22 cellular contexts compared by ENCODE assay signal in the genomic region with DNA sequence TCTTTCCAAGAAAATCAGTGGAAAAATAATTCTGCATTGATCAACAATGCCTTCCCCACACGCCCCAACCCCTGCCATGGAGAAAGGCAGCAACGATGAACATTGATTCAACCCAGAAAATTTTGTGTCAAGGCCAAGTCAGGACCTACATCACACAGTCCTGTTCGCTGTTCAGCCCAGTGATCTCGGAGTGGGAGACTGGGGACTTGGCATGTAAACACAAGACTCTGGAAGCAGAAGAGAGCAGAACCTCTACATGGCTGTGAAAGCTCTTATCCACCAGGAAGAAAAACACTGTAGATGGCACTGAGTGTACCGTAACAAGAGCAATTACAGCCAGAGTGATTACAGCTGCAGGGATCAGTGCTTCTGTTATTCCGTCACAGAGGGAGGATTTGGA.
A peak's percentile ranks its signal among the peaks of the same experiment; 100 is the strongest.
DNase-seq lines count a peak whose midpoint lies in the region; ATAC-seq and TF ChIP-seq lines count a peak whose summit lies in the region.
"Had no signal": no experiment of that assay in that cellular context is flagged by ENCODE, and none has a peak within 500 bp of the region (broad histone marks: within the 10 kb centered on the region; RNA-seq: fewer than 3 reads in every experiment).

No MANE protein-coding gene starts in this region.

- H2BK120ac ChIP-seq in mesenchymal stem cell (ENCODE audit: low read depth, low read length): no peak overlapping the region

- H3K36me3 ChIP-seq in mesenchymal stem cell (ENCODE audit: control insufficient read depth in 1 of 2, insufficient read depth in 2 of 2, low read depth in 1 of 2, low read length in 2 of 2): no peaks in the 10 kb centered on the region

- H3K79me1 ChIP-seq in mesenchymal stem cell (replicated peaks; ENCODE audit: low read length, poor library complexity, severe bottlenecking): no peaks in the 10 kb centered on the region

- DNase-seq in LNCaP clone FGC (ENCODE audit: low read depth) (peak; percentile 10), NCI-H69 (lab: John Stamatoyannopoulos, UW) (peak; percentile 60), mesenchymal stem cell (no peak), C1 segment of cervical spinal cord (lab: John Stamatoyannopoulos, UW) (no peak)
- no peak for DNase-seq in activated effector memory CD4-positive, alpha-beta T cell treated with Interleukin-2 at 50 U/mL for 16 hours
- no peak for DNase-seq in CD4-positive, alpha-beta T cell
- DNase-seq: CD4-positive, CD25-positive, alpha-beta regulatory T cell; DMS153; GDM1; GM23248; Kasumi-1; MM.1S; NCI-H1105; NCI-H2081 treated with DMSO at 0.1 percent for 48 hours; NCI-H2227 treated with DMSO at 0.1 percent for 48 hours; NCI-H526; PC-3; RPMI8226; SHP77 treated with DMSO at 0.1 percent for 48 hours; SK-N-SH; T-cell had no signal

- peaks cover 4% of the 10 kb centered on the region for H3K4me1 ChIP-seq in mesenchymal stem cell (ENCODE audit: control insufficient read depth, insufficient read depth, low read depth, low read length)

- no peak for TF ChIP-seq CTCF in C4-2B (conservative IDR thresholded peaks at IDR 0.05)
- no peak for TF ChIP-seq CTCF in LNCaP clone FGC (IDR thresholded peaks at IDR 0.05; ENCODE audit: control insufficient read depth, extremely low read depth, insufficient read depth)
- TF ChIP-seq CTCF in CD4-positive, alpha-beta T cell (IDR thresholded peaks at IDR 0.05): no peak

- H3K9me3 ChIP-seq in mesenchymal stem cell (ENCODE audit: control insufficient read depth, low read length): no peaks in the 10 kb centered on the region
- H3K9me3 ChIP-seq in CD4-positive, alpha-beta T cell (ENCODE audit: control insufficient read depth, low read length): no peaks in the 10 kb centered on the region
- H3K9me3 ChIP-seq: SK-N-SH had no signal

- H3K9ac ChIP-seq in mesenchymal stem cell (ENCODE audit: low read length): no peak overlapping the region
- H3K9ac ChIP-seq: GM23248, SK-N-SH had no signal

- no peaks in the 10 kb centered on the region for H3K27me3 ChIP-seq in mesenchymal stem cell (ENCODE audit: control insufficient read depth in 1 of 2, insufficient read depth in 1 of 2, low read length in 2 of 2)
- no peaks in the 10 kb centered on the region for H3K27me3 ChIP-seq in CD4-positive, alpha-beta T cell (ENCODE audit: control insufficient read depth, insufficient read depth, low read length)

- no peak overlapping the region for H3K14ac ChIP-seq in mesenchymal stem cell (ENCODE audit: low read length in 2 of 2)

- H3K9me3 Mint-ChIP-seq in CD4-positive, alpha-beta T cell: no peaks in the 10 kb centered on the region

- H2BK12ac ChIP-seq in mesenchymal stem cell (ENCODE audit: low read length in 2 of 2): no peak overlapping the region

- H2BK5ac ChIP-seq in mesenchymal stem cell (ENCODE audit: low read depth, low read length, poor library complexity, severe bottlenecking): no peak overlapping the region

- intact Hi-C loops in CD4-positive, alpha-beta T cell (cut with DNase I, micrococcal nuclease): no loop called here

- no peak overlapping the region for H3K27ac Mint-ChIP-seq in CD4-positive, alpha-beta T cell
- H3K27ac Mint-ChIP-seq: CD4-positive, CD25-positive, alpha-beta regulatory T cell; T-cell had no signal

- no peak overlapping the region for H3K4me3 Mint-ChIP-seq in CD4-positive, alpha-beta T cell
- H3K4me3 Mint-ChIP-seq: CD4-positive, CD25-positive, alpha-beta regulatory T cell; T-cell had no signal

- no peaks in the 10 kb centered on the region for H3K36me3 Mint-ChIP-seq in CD4-positive, alpha-beta T cell (ENCODE audit: low read depth)
- H3K36me3 Mint-ChIP-seq: CD4-positive, CD25-positive, alpha-beta regulatory T cell; T-cell had no signal

- H3K27ac ChIP-seq in C4-2B (peak overlapping the region; percentile 50; the same call in 1 of the 2 replicates), mesenchymal stem cell (ENCODE audit: low read length, poor library complexity, severe bottlenecking) (no peak overlapping the region)
- no peak overlapping the region for H3K27ac ChIP-seq in CD4-positive, alpha-beta T cell (ENCODE audit: low read depth, low read length)
- H3K27ac ChIP-seq: GM23248 had no signal

- no peak overlapping the region for H2AK5ac ChIP-seq in mesenchymal stem cell (ENCODE audit: low read length, severe bottlenecking)

- H3K23ac ChIP-seq in mesenchymal stem cell (ENCODE audit: low read length in 2 of 2): no peak overlapping the region

- H3K4me3 ChIP-seq in LNCaP clone FGC (ENCODE audit: low read depth, low read length): no peak overlapping the region
- H3K4me3 ChIP-seq in mesenchymal stem cell (ENCODE audit: insufficient read depth in 1 of 2, low read depth in 1 of 2, low read length in 2 of 2): no peak overlapping the region
- H3K4me3 ChIP-seq: GM23248 had no signal

- H2BK15ac ChIP-seq in mesenchymal stem cell (ENCODE audit: low read depth, poor library complexity, severe bottlenecking): no peak overlapping the region

- no peaks in the 10 kb centered on the region for H3K27me3 Mint-ChIP-seq in CD4-positive, alpha-beta T cell
- H3K27me3 Mint-ChIP-seq: CD4-positive, CD25-positive, alpha-beta regulatory T cell; T-cell had no signal

- WGBS in mesenchymal stem cell: 69% methylated on average over 6 of the region's 6 CpGs

- POLR2A ChIA-PET in CD4-positive, alpha-beta T cell (lab: Charles Lee): no interaction called here

- no peak overlapping the region for H4K91ac ChIP-seq in mesenchymal stem cell (ENCODE audit: low read length)

- H4K8ac ChIP-seq in mesenchymal stem cell (ENCODE audit: low read length): no peak overlapping the region

- CTCF ChIA-PET in CD4-positive, alpha-beta T cell (lab: Charles Lee): no interaction called here

- H2AFZ ChIP-seq in mesenchymal stem cell (ENCODE audit: low read depth, low read length): peak overlapping the region; percentile 10
- H2AFZ ChIP-seq: GM23248 had no signal

- no peaks in the 10 kb centered on the region for H3K4me1 Mint-ChIP-seq in CD4-positive, alpha-beta T cell (ENCODE audit: low read depth)
- H3K4me1 Mint-ChIP-seq: CD4-positive, CD25-positive, alpha-beta regulatory T cell; T-cell had no signal

- H3K4me2 ChIP-seq in mesenchymal stem cell (ENCODE audit: low read length, poor library complexity, severe bottlenecking): no peak overlapping the region
- H3K4me2 ChIP-seq: SK-N-SH had no signal

- H3K4ac ChIP-seq in mesenchymal stem cell (ENCODE audit: low read depth in 1 of 2, low read length in 2 of 2): no peak overlapping the region

- H3K18ac ChIP-seq in mesenchymal stem cell (ENCODE audit: low read depth in 1 of 2, low read length in 2 of 2): no peak overlapping the region

- ATAC-seq in CD4-positive, alpha-beta T cell (ENCODE audit: poor library complexity): no peak
- ATAC-seq: PC-3, T-cell had no signal

Comparison
In these comparisons a context has a peak if more than half of its experiments do, and no peak if none do; other contexts are left out.
1. DNase-seq: peak in LNCaP clone FGC (single experiment) and NCI-H69 (single experiment); none in mesenchymal stem cell (single experiment), activated effector memory CD4-positive, alpha-beta T cell treated with Interleukin-2 at 50 U/mL for 16 hours (single experiment), CD4-positive, alpha-beta T cell (0 of 10) and C1 segment of cervical spinal cord (0 of 14).